ENCODE assay signal across 18 cellular contexts in genomic region chr20:3869839-3870634, GRCh38. TPM values are rescaled to one million over a fixed set of nuclear protein-coding genes. Genes with fewer than 3 reads are reported as not detected.
DNase-seq lines count a peak whose midpoint lies in the region; ATAC-seq, FAIRE-seq and TF ChIP-seq lines count a peak whose summit lies in the region.
"Had no signal": no experiment of that assay in that cellular context is flagged by ENCODE, and none has a peak within 500 bp of the region (broad histone marks: within the 10 kb centered on the region; RNA-seq: fewer than 3 reads in every experiment).

No MANE protein-coding gene starts in this region.

- H3K9me3 ChIP-seq in mesenchymal stem cell (ENCODE audit: control insufficient read depth, low read length) = no peaks in the 10 kb centered on the region
- H3K9me3 ChIP-seq in CD8-positive, alpha-beta memory T cell (ENCODE audit: low read length) = no peaks in the 10 kb centered on the region
- H3K9me3 ChIP-seq: Caco-2 had no signal

- H2BK12ac ChIP-seq in mesenchymal stem cell (ENCODE audit: low read length in 2 of 2) = no peak overlapping the region

- no peak overlapping the region for H4K8ac ChIP-seq in mesenchymal stem cell (ENCODE audit: low read length)

- H2AFZ ChIP-seq in mesenchymal stem cell (ENCODE audit: low read depth, low read length) = no peak overlapping the region

- no peak for DNase-seq in activated T-cell treated with anti-CD3 and anti-CD28 coated beads, Interleukin-2, amount 50 U/mL, for 24 hours
- DNase-seq in activated T-cell treated with anti-CD3 and anti-CD28 coated beads for 4 hours (no peak), WTC11 (ENCODE audit: low spot score) (no peak), mesenchymal stem cell (no peak), frontal cortex (ENCODE audit: low spot score in 2 of 2) (no peak)
- DNase-seq in stimulated activated effector memory CD8-positive, alpha-beta T cell treated with anti-CD3 and anti-CD28 coated beads, Interleukin-12 subunit alpha, Interleukin-12 subunit beta, amount 100 ng/mL, for 72 hours (ENCODE audit: low spot score in 2 of 2) = no peak
- DNase-seq in central memory CD4-positive, alpha-beta T cell = no peak
- DNase-seq in CD8-positive, alpha-beta memory T cell = no peak
- DNase-seq: C1 segment of cervical spinal cord; Caco-2; DMS53; H7; NCI-H1436; NCI-H2227 treated with DMSO at 0.1 percent for 48 hours; NCI-H526 treated with DMSO at 0.1 percent for 48 hours; NK-92 treated with Interleukin-12 subunit alpha and Interleukin-12 subunit beta, amount 100 ng/mL, for 24 hours; OCI-M1 had no signal

- H3K27me3 Mint-ChIP-seq in activated T-cell treated with anti-CD3 and anti-CD28 coated beads, Interleukin-2, amount 50 U/mL, for 24 hours = no peaks in the 10 kb centered on the region
- H3K27me3 Mint-ChIP-seq in WTC11 (ENCODE audit: low read depth) = no peaks in the 10 kb centered on the region
- no peaks in the 10 kb centered on the region for H3K27me3 Mint-ChIP-seq in CD8-positive, alpha-beta memory T cell

- H3K4me3 Mint-ChIP-seq in activated T-cell treated with anti-CD3 and anti-CD28 coated beads, Interleukin-2, amount 50 U/mL, for 24 hours = no peak overlapping the region
- no peak overlapping the region for H3K4me3 Mint-ChIP-seq in WTC11
- H3K4me3 Mint-ChIP-seq in stimulated activated effector memory CD8-positive, alpha-beta T cell treated with anti-CD3 and anti-CD28 coated beads, Interleukin-12 subunit alpha, Interleukin-12 subunit beta, amount 100 ng/mL, for 72 hours = no peak overlapping the region
- no peak overlapping the region for H3K4me3 Mint-ChIP-seq in CD8-positive, alpha-beta memory T cell

- WGBS in mesenchymal stem cell = 94% methylated on average over 9 of the region's 10 CpGs

- no peaks in the 10 kb centered on the region for H3K9me3 Mint-ChIP-seq in activated T-cell treated with anti-CD3 and anti-CD28 coated beads, Interleukin-2, amount 50 U/mL, for 24 hours
- H3K9me3 Mint-ChIP-seq in WTC11 = no peaks in the 10 kb centered on the region
- no peaks in the 10 kb centered on the region for H3K9me3 Mint-ChIP-seq in stimulated activated effector memory CD8-positive, alpha-beta T cell treated with anti-CD3 and anti-CD28 coated beads, Interleukin-12 subunit alpha, Interleukin-12 subunit beta, amount 100 ng/mL, for 72 hours
- no peaks in the 10 kb centered on the region for H3K9me3 Mint-ChIP-seq in CD8-positive, alpha-beta memory T cell

- no peak overlapping the region for H2BK15ac ChIP-seq in mesenchymal stem cell (ENCODE audit: low read depth, poor library complexity, severe bottlenecking)

- H3K23ac ChIP-seq in mesenchymal stem cell (ENCODE audit: low read length in 2 of 2) = no peak overlapping the region

- POLR2A ChIA-PET in WTC11 (lab: Charles Lee) = no interaction called here
- POLR2A ChIA-PET in CD8-positive, alpha-beta memory T cell (lab: Charles Lee) = no interaction called here

- no peak overlapping the region for H2BK120ac ChIP-seq in mesenchymal stem cell (ENCODE audit: low read depth, low read length)

- no peak overlapping the region for H3K27ac ChIP-seq in mesenchymal stem cell (ENCODE audit: low read length, poor library complexity, severe bottlenecking)
- no peak overlapping the region for H3K27ac ChIP-seq in CD8-positive, alpha-beta memory T cell (ENCODE audit: low read depth, low read length)

- peaks cover 60 to 90% of the 10 kb centered on the region in 2 experiments for H3K36me3 ChIP-seq in mesenchymal stem cell (ENCODE audit: control insufficient read depth in 1 of 2, insufficient read depth in 2 of 2, low read depth in 1 of 2, low read length in 2 of 2)
- H3K36me3 ChIP-seq in CD8-positive, alpha-beta memory T cell (ENCODE audit: insufficient read depth, low read length) = no peaks in the 10 kb centered on the region

- H3K79me1 ChIP-seq in mesenchymal stem cell (replicated peaks; ENCODE audit: low read length, poor library complexity, severe bottlenecking) = peaks cover 40% of the 10 kb centered on the region

- no peak for TF ChIP-seq CTCF in WTC11 (IDR thresholded peaks at IDR 0.05)

- FAIRE-seq in frontal cortex (lab: Jason Lieb, UNC) = no peak
- FAIRE-seq: GM18507 had no signal

- no peak overlapping the region for H3K14ac ChIP-seq in mesenchymal stem cell (ENCODE audit: low read length in 2 of 2)

- H3K4me2 ChIP-seq in mesenchymal stem cell (ENCODE audit: low read length, poor library complexity, severe bottlenecking) = no peak overlapping the region

- H3K27me3 ChIP-seq in mesenchymal stem cell (ENCODE audit: control insufficient read depth in 1 of 2, insufficient read depth in 1 of 2, low read length in 2 of 2) = no peaks in the 10 kb centered on the region
- no peaks in the 10 kb centered on the region for H3K27me3 ChIP-seq in CD8-positive, alpha-beta memory T cell (ENCODE audit: insufficient read depth, low read length, poor library complexity, severe bottlenecking)

- H2BK5ac ChIP-seq in mesenchymal stem cell (ENCODE audit: low read depth, low read length, poor library complexity, severe bottlenecking) = no peak overlapping the region

- H3K4ac ChIP-seq in mesenchymal stem cell (ENCODE audit: low read depth in 1 of 2, low read length in 2 of 2) = no peak overlapping the region

- H3K27ac Mint-ChIP-seq in activated T-cell treated with anti-CD3 and anti-CD28 coated beads, Interleukin-2, amount 50 U/mL, for 24 hours = peak overlapping the region; percentile 22
- 0 out of 2 replicates have a peak overlapping the region, but pooled peaks have one; percentile 12 for H3K27ac Mint-ChIP-seq in WTC11
- peak overlapping the region; percentile 12 for H3K27ac Mint-ChIP-seq in stimulated activated effector memory CD8-positive, alpha-beta T cell treated with anti-CD3 and anti-CD28 coated beads, Interleukin-12 subunit alpha, Interleukin-12 subunit beta, amount 100 ng/mL, for 72 hours
- peak overlapping the region in 3 of 8 donors; percentile 52 to 59 (median 57) for H3K27ac Mint-ChIP-seq in CD8-positive, alpha-beta memory T cell

- H3K4me1 Mint-ChIP-seq in activated T-cell treated with anti-CD3 and anti-CD28 coated beads, Interleukin-2, amount 50 U/mL, for 24 hours (ENCODE audit: low read depth) = peaks cover 8% of the 10 kb centered on the region
- H3K4me1 Mint-ChIP-seq in WTC11 = no peaks in the 10 kb centered on the region
- peaks cover 17% of the 10 kb centered on the region for H3K4me1 Mint-ChIP-seq in stimulated activated effector memory CD8-positive, alpha-beta T cell treated with anti-CD3 and anti-CD28 coated beads, Interleukin-12 subunit alpha, Interleukin-12 subunit beta, amount 100 ng/mL, for 72 hours
- H3K4me1 Mint-ChIP-seq in CD8-positive, alpha-beta memory T cell = peaks cover 4 to 14% (median 6%) of the 10 kb centered on the region in 3 donors

- peaks cover 4% of the 10 kb centered on the region for H3K4me1 ChIP-seq in mesenchymal stem cell (ENCODE audit: control insufficient read depth, insufficient read depth, low read depth, low read length)
- H3K4me1 ChIP-seq in CD8-positive, alpha-beta memory T cell (ENCODE audit: insufficient read depth, low read length) = no peaks in the 10 kb centered on the region

- CTCF ChIA-PET in WTC11 (lab: Charles Lee) = interaction anchor here (3.8 kb wide), 1 partner anchor 15 kb away, joined by 26 read pairs; no protein-coding TSS in a partner anchor
- CTCF ChIA-PET in CD8-positive, alpha-beta memory T cell (lab: Charles Lee) = interaction anchor here (0.8 to 1.2 kb wide), 2 partner anchors 15 to 48 kb away, joined by 3 to 4 read pairs; no protein-coding TSS in a partner anchor

- ATAC-seq in WTC11 = no peak
- ATAC-seq in stimulated activated effector memory CD8-positive, alpha-beta T cell treated with anti-CD3 and anti-CD28 coated beads, Interleukin-12 subunit alpha, Interleukin-12 subunit beta, amount 100 ng/mL, for 72 hours = no peak

- H3K36me3 Mint-ChIP-seq in activated T-cell treated with anti-CD3 and anti-CD28 coated beads, Interleukin-2, amount 50 U/mL, for 24 hours (ENCODE audit: low read depth) = peaks cover 88% of the 10 kb centered on the region
- H3K36me3 Mint-ChIP-seq in WTC11 = peaks cover 12% of the 10 kb centered on the region
- peaks cover 63% of the 10 kb centered on the region for H3K36me3 Mint-ChIP-seq in stimulated activated effector memory CD8-positive, alpha-beta T cell treated with anti-CD3 and anti-CD28 coated beads, Interleukin-12 subunit alpha, Interleukin-12 subunit beta, amount 100 ng/mL, for 72 hours
- peaks cover 0 to 64% (median 7%) of the 10 kb centered on the region in 3 donors for H3K36me3 Mint-ChIP-seq in CD8-positive, alpha-beta memory T cell

- peak overlapping the region; percentile 25 for H4K91ac ChIP-seq in mesenchymal stem cell (ENCODE audit: low read length)

- no peak overlapping the region for H3K9ac ChIP-seq in mesenchymal stem cell (ENCODE audit: low read length)

- H3K18ac ChIP-seq in mesenchymal stem cell (ENCODE audit: low read depth in 1 of 2, low read length in 2 of 2) = no peak overlapping the region

- H3K4me3 ChIP-seq in mesenchymal stem cell (ENCODE audit: insufficient read depth in 1 of 2, low read depth in 1 of 2, low read length in 2 of 2) = no peak overlapping the region
- no peak overlapping the region for H3K4me3 ChIP-seq in CD8-positive, alpha-beta memory T cell (ENCODE audit: low read length)

- no peak overlapping the region for H2AK5ac ChIP-seq in mesenchymal stem cell (ENCODE audit: low read length, severe bottlenecking)

TF ChIP-seq in WTC11, 78 proteins besides CTCF, POLR2A, EP300 and RAD21 (continues in another document):
- no peak for TF ChIP-seq CBFB (CRISPR knock-in tag; IDR thresholded peaks at IDR 0.05; ENCODE audit: low read depth)

RNA-seq across cellular contexts. Expression of gene PANK2, which starts 19.1 kb away (rescaled TPM):
- total RNA-seq in WTC11 (2021) = 60.3 to 63.7 TPM (median 62.7 TPM) in 3 replicates
- polyA plus RNA-seq in mesenchymal stem cell (2013, experiment 1 of 2) = 21.4 TPM
- 21.4 TPM for polyA plus RNA-seq in mesenchymal stem cell (2013, experiment 2 of 2)
- 62.0 TPM for total RNA-seq in frontal cortex
- total RNA-seq in CD8-positive, alpha-beta memory T cell = 10 to 100 TPM; 58.1 to 62.3 TPM
- 51.0 TPM for polyA plus RNA-seq in CD8-positive, alpha-beta memory T cell

RNA-seq across cellular contexts. Expression of gene MAVS, which starts 23.4 kb away (rescaled TPM):
- total RNA-seq in WTC11 (2021) (23.4 to 26.0 TPM (median 24.4 TPM) in 3 replicates), frontal cortex (6.9 TPM)
- polyA plus RNA-seq in mesenchymal stem cell (2013, experiment 1 of 2) = 22.4 TPM
- 21.0 TPM for polyA plus RNA-seq in mesenchymal stem cell (2013, experiment 2 of 2)
- total RNA-seq in CD8-positive, alpha-beta memory T cell = 10 to 100 TPM; 34.3 to 34.8 TPM
- polyA plus RNA-seq in CD8-positive, alpha-beta memory T cell = 8.1 TPM

RNA-seq across cellular contexts. Expression of gene AP5S1, which starts 49.7 kb away (rescaled TPM):
- total RNA-seq in WTC11 (2021) = 2.8 to 4.1 TPM (median 3.1 TPM) in 3 replicates
- 9.4 TPM for polyA plus RNA-seq in mesenchymal stem cell (2013, experiment 1 of 2)
- polyA plus RNA-seq in mesenchymal stem cell (2013, experiment 2 of 2) = 9.5 TPM
- 4.1 TPM for total RNA-seq in frontal cortex
- total RNA-seq in CD8-positive, alpha-beta memory T cell = 10 to 100 TPM; 14.0 to 15.7 TPM
- polyA plus RNA-seq in CD8-positive, alpha-beta memory T cell = 18.4 TPM
